In genomic region chr6:20939161-20939775, GRCh38 we compare ENCODE assay signal across 1 cellular context.
TF ChIP-seq lines count a peak whose summit lies in the region.

No MANE protein-coding gene starts in this region.

TF ChIP-seq in GM12878, 131 proteins besides CTCF, POLR2A, EP300 and RAD21 (continued from another document):
- no peak for TF ChIP-seq HCFC1 (IDR thresholded peaks at IDR 0.05; ENCODE audit: low read length)
- TF ChIP-seq POLR2AphosphoS5 (IDR thresholded peaks at IDR 0.05; ENCODE audit: low read length): no peak
- TF ChIP-seq IKZF1 (conservative IDR thresholded peaks at IDR 0.05): no peak
- TF ChIP-seq, protein P1, sequence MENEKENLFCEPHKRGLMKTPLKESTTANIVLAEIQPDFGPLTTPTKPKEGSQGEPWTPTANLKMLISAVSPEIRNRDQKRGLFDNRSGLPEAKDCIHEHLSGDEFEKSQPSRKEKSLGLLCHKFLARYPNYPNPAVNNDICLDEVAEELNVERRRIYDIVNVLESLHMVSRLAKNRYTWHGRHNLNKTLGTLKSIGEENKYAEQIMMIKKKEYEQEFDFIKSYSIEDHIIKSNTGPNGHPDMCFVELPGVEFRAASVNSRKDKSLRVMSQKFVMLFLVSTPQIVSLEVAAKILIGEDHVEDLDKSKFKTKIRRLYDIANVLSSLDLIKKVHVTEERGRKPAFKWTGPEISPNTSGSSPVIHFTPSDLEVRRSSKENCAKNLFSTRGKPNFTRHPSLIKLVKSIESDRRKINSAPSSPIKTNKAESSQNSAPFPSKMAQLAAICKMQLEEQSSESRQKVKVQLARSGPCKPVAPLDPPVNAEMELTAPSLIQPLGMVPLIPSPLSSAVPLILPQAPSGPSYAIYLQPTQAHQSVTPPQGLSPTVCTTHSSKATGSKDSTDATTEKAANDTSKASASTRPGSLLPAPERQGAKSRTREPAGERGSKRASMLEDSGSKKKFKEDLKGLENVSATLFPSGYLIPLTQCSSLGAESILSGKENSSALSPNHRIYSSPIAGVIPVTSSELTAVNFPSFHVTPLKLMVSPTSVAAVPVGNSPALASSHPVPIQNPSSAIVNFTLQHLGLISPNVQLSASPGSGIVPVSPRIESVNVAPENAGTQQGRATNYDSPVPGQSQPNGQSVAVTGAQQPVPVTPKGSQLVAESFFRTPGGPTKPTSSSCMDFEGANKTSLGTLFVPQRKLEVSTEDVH (IDR thresholded peaks at IDR 0.05; ENCODE audit: low read depth, partially characterized antibody): no peak
- TF ChIP-seq ZNF622 (IDR thresholded peaks at IDR 0.05): no peak
- TF ChIP-seq TARDBP (IDR thresholded peaks at IDR 0.05; ENCODE audit: borderline replicate concordance): no peak
- no peak for TF ChIP-seq HDGF (IDR thresholded peaks at IDR 0.05)
- no peak for TF ChIP-seq ZNF274 (IDR thresholded peaks at IDR 0.05; ENCODE audit: insufficient read depth, insufficient read length)
- no peak for TF ChIP-seq CHD4 (IDR thresholded peaks at IDR 0.05)
- no peak for TF ChIP-seq IRF5 (IDR thresholded peaks at IDR 0.05; ENCODE audit: borderline replicate concordance)
- no peak for TF ChIP-seq CBFB (IDR thresholded peaks at IDR 0.05; ENCODE audit: low read depth)
- TF ChIP-seq TAF1 (IDR thresholded peaks at IDR 0.05; ENCODE audit: borderline replicate concordance, low read depth, low read length): no peak
- no peak for TF ChIP-seq RCOR1 (conservative IDR thresholded peaks at IDR 0.05; ENCODE audit: low read depth, low read length)
- TF ChIP-seq ZNF217 (IDR thresholded peaks at IDR 0.05): no peak
